Comparison of ENCODE assay signal across 27 cellular contexts in genomic region chr20:21840991-21841390, GRCh38.
"Had no signal": no experiment of that assay in that cellular context is flagged by ENCODE, and none has a peak within 500 bp of the region (broad histone marks: within the 10 kb centered on the region; RNA-seq: fewer than 3 reads in every experiment).

No MANE protein-coding gene starts in this region.

- DNase-seq: activated CD4-positive, alpha-beta T cell treated with anti-CD3 and anti-CD28 coated beads for 36 hours; activated CD8-positive, alpha-beta memory T cell treated with anti-CD3 and anti-CD28 coated beads, Interleukin-2, amount 50 U/mL, for 4 hours; activated CD8-positive, alpha-beta T cell treated with anti-CD3 and anti-CD28 coated beads for 36 hours; activated gamma-delta T cell treated with Interleukin-2 at 50 U/mL for 16 hours; activated naive CD4-positive, alpha-beta T cell treated with anti-CD3 and anti-CD28 coated beads, Interleukin-2, amount 10 ng/mL, durations not matched to agents 7 days and 5 days; activated naive CD8-positive, alpha-beta T cell treated with anti-CD3 and anti-CD28 coated beads for 36 hours; activated T-cell treated with anti-CD3 and anti-CD28 coated beads, Interleukin-2, amount 50 U/mL, for 72 hours; brain microvascular endothelial cell; Karpas-422; MV-4-11; NCI-H1092 treated with DMSO at 0.1 percent for 48 hours; NCI-H1417 treated with DMSO at 0.1 percent for 48 hours; NCI-H1694; NCI-H2029; NCI-H2107; NCI-H2171 treated with DMSO at 0.1 percent for 48 hours; NCI-H226; NCI-H526; NCI-H82; Right ventricle myocardium superior; T-helper 17 cell; T-helper 9 cell; WERI-Rb-1 had no signal

- ATAC-seq: activated CD4-positive, alpha-beta T cell treated with anti-CD3 and anti-CD28 coated beads for 36 hours; activated CD8-positive, alpha-beta T cell treated with anti-CD3 and anti-CD28 coated beads for 36 hours; activated T-cell treated with anti-CD3 and anti-CD28 coated beads, Interleukin-2, amount 50 U/mL, for 72 hours; K562; Panc1; T-helper 17 cell had no signal

- H3K36me3 ChIP-seq: brain microvascular endothelial cell, cardiac muscle cell, WERI-Rb-1 had no signal

- H3K4me3 ChIP-seq: cardiac muscle cell, K562 had no signal

- H3K27ac ChIP-seq: brain microvascular endothelial cell, cardiac muscle cell, RWPE1, WERI-Rb-1 had no signal

- H3K27me3 ChIP-seq: brain microvascular endothelial cell, cardiac muscle cell had no signal
